Comparison of ENCODE assay signal across 22 cellular contexts in genomic region chr5:34562791-34563190, GRCh38.
DNase-seq lines count a peak whose midpoint lies in the region; ATAC-seq, FAIRE-seq and TF ChIP-seq lines count a peak whose summit lies in the region.
"Had no signal": no experiment of that assay in that cellular context is flagged by ENCODE, and none has a peak within 500 bp of the region (broad histone marks: within the 10 kb centered on the region; RNA-seq: fewer than 3 reads in every experiment).

No MANE protein-coding gene starts in this region.

- H3K36me3 ChIP-seq in Caco-2 (ENCODE audit: control insufficient read depth, insufficient read depth, low read length) (no peaks in the 10 kb centered on the region), H1 (ENCODE audit: control insufficient read depth in 2 of 4, insufficient read depth in 4 of 4, low read length in 3 of 4) (no peaks in the 10 kb centered on the region)
- H3K36me3 ChIP-seq: BLaER1 treated with 17β-estradiol and CSF1 and Interleukin-3, amounts not matched to agents 10 nM and 100 nM; HAP-1; Peyer's patch had no signal

- H3K4me1 ChIP-seq in Caco-2 (peaks cover 10% of the 10 kb centered on the region), H1 (replicated peaks in 1 of 4; ENCODE audit: control insufficient read depth in 3 of 4, insufficient read depth in 4 of 4, low read length in 3 of 4) (peaks cover 0 to 10% (median 7%) of the 10 kb centered on the region in 4 experiments; a peak in 6 of 7 replicates)
- H3K4me1 ChIP-seq: HAP-1, Peyer's patch had no signal

- no peak overlapping the region for H4K5ac ChIP-seq in H1 (ENCODE audit: insufficient read length, low read depth, low read length)

- H3K27me3 Mint-ChIP-seq in Caco-2 (ENCODE audit: insufficient read depth, unreplicated experiment) (no peaks in the 10 kb centered on the region), mesothelial cell of epicardium (ENCODE audit: low read depth) (no peaks in the 10 kb centered on the region)
- H3K27me3 Mint-ChIP-seq: CD4-positive, alpha-beta memory T cell had no signal

- no peak overlapping the region for H2BK20ac ChIP-seq in H1 (ENCODE audit: low read length)

- H3K9me3 Mint-ChIP-seq in Caco-2 (ENCODE audit: unreplicated experiment) = no peaks in the 10 kb centered on the region
- H3K9me3 Mint-ChIP-seq in mesothelial cell of epicardium = no peaks in the 10 kb centered on the region
- H3K9me3 Mint-ChIP-seq: CD4-positive, alpha-beta memory T cell had no signal

- BruUV-seq in Caco-2 (replicated peaks; lab: Mats Ljungman, UMichigan) = no TSS peak

- H3K18ac ChIP-seq in H1 (ENCODE audit: extremely low read depth, low read length) = no peak overlapping the region

- H3K4me1 Mint-ChIP-seq in Caco-2 (ENCODE audit: low read depth, unreplicated experiment) = no peaks in the 10 kb centered on the region
- H3K4me1 Mint-ChIP-seq in mesothelial cell of epicardium = peaks cover 42% of the 10 kb centered on the region
- H3K4me1 Mint-ChIP-seq: CD4-positive, alpha-beta memory T cell had no signal

- CTCF ChIA-PET in Caco-2 (lab: Charles Lee) = no interaction called here
- CTCF ChIA-PET in H1 (lab: Charles Lee; ENCODE audit: partially characterized antibody) = interaction anchor here (1.3 to 1.5 kb wide), 2 partner anchors 20 to 336 kb away, joined by 3 read pairs; no protein-coding TSS in a partner anchor

- H3K79me1 ChIP-seq in H1 (ENCODE audit: low read depth, low read length) = no peaks in the 10 kb centered on the region

- no peak overlapping the region for H3K9ac ChIP-seq in H1 (replicated peaks in 1 of 4; ENCODE audit: extremely low read depth in 1 of 4, low read depth in 3 of 4, low read length in 3 of 4)
- H3K9ac ChIP-seq: BLaER1 treated with 17β-estradiol and CSF1 and Interleukin-3, amounts not matched to agents 10 nM and 100 nM had no signal

- H4K91ac ChIP-seq in H1 (replicated peaks; ENCODE audit: insufficient read length, low read length) = no peak overlapping the region

- H3K27ac Mint-ChIP-seq in Caco-2 (ENCODE audit: unreplicated experiment) (no peak overlapping the region), mesothelial cell of epicardium (peak overlapping the region; percentile 57)
- H3K27ac Mint-ChIP-seq: CD4-positive, alpha-beta memory T cell had no signal

- no peak overlapping the region for H3K4me3 Mint-ChIP-seq in Caco-2 (ENCODE audit: unreplicated experiment)
- H3K4me3 Mint-ChIP-seq in mesothelial cell of epicardium = no peak overlapping the region
- H3K4me3 Mint-ChIP-seq: CD4-positive, alpha-beta memory T cell had no signal

- H2AK5ac ChIP-seq in H1 (ENCODE audit: low read depth, low read length) = no peak overlapping the region

- ATAC-seq in GM19035 (IDR thresholded peaks at IDR 0.05; ENCODE audit: unreplicated experiment) = no peak
- ATAC-seq in GM21825 (IDR thresholded peaks at IDR 0.05; ENCODE audit: unreplicated experiment) = no peak

- H2BK12ac ChIP-seq in H1 (ENCODE audit: low read depth, low read length) = no peak overlapping the region

- H4K20me1 ChIP-seq in H1 (replicated peaks in 1 of 2; ENCODE audit: control insufficient read depth in 1 of 2, insufficient read depth in 2 of 2, low read length in 2 of 2) = no peaks in the 10 kb centered on the region
- H4K20me1 ChIP-seq: BLaER1 treated with 17β-estradiol and CSF1 and Interleukin-3, amounts not matched to agents 10 nM and 100 nM had no signal

- H3K23me2 ChIP-seq in H1 (ENCODE audit: low read depth, low read length) = no peaks in the 10 kb centered on the region

- H2BK120ac ChIP-seq in H1 (replicated peaks; ENCODE audit: low read depth, low read length) = no peak overlapping the region

- POLR2A ChIA-PET in Caco-2 (lab: Charles Lee) = no interaction called here
- POLR2A ChIA-PET in H1 (lab: Charles Lee; ENCODE audit: partially characterized antibody) = no interaction called here

- 93% methylated on average over 4 of the region's 4 CpGs; no CpG with 5 or more reads in 1 of the 2 experiments for WGBS in H1 (ENCODE audit: extremely low coverage in 1 of 2, insufficient coverage in 1 of 2, insufficient read length in 1 of 2, insufficient replicate concordance in 2 of 2, low coverage in 1 of 2, low lambda C conversion rate in 2 of 2, missing lambda C conversion rate in 1 of 2), 2 experiments
- WGBS in lower leg skin, 2 donors = 84 to 88% methylated on average over 4 of the region's 4 CpGs

- TF ChIP-seq CTCF in Caco-2 (IDR thresholded peaks at IDR 0.05; ENCODE audit: insufficient read depth in 1 of 2, low read depth in 1 of 2, low read length in 1 of 2, severe bottlenecking in 1 of 2, unreplicated experiment in 1 of 2) (no peak), H1 (IDR thresholded peaks at IDR 0.05; ENCODE audit: control extremely low read depth in 1 of 3, insufficient read depth in 1 of 3, low read depth in 1 of 3, low read length in 3 of 3) (no peak), mesothelial cell of epicardium (IDR thresholded peaks at IDR 0.05; ENCODE audit: unreplicated experiment) (no peak), lower leg skin (IDR thresholded peaks at IDR 0.05) (no peak)

- no peaks in the 10 kb centered on the region for H3K9me3 ChIP-seq in Caco-2
- no peaks in the 10 kb centered on the region for H3K9me3 ChIP-seq in H1 (ENCODE audit: insufficient read depth in 2 of 2, low read depth in 1 of 2, low read length in 1 of 2)
- H3K9me3 ChIP-seq: BLaER1 treated with 17β-estradiol and CSF1 and Interleukin-3, amounts not matched to agents 10 nM and 100 nM; HAP-1; Peyer's patch had no signal

- intact Hi-C loops in Caco-2 (cut with micrococcal nuclease; ENCODE audit: unreplicated experiment) (no loop called here), lower leg skin (cut with DNase I; ENCODE audit: low total_unique reads) (no loop called here)

- no peak overlapping the region for H4K8ac ChIP-seq in H1 (ENCODE audit: extremely low read depth, insufficient read depth, low read length)

- H2BK5ac ChIP-seq in H1 (ENCODE audit: low read depth, low read length) = no peak overlapping the region

- H3K14ac ChIP-seq in H1 (ENCODE audit: insufficient read length) = no peak overlapping the region

- no peak for TF ChIP-seq EP300 in H1 (IDR thresholded peaks at IDR 0.05; ENCODE audit: borderline replicate concordance in 1 of 2, low read depth in 2 of 2, low read length in 2 of 2)

- DNase-seq in Caco-2 = peak; percentile 31 to 68
- DNase-seq in HT-29 (ENCODE audit: low spot score) = peak; percentile 29
- no peak for DNase-seq in H1 (ENCODE audit: low read depth in 1 of 2, low spot score in 2 of 2)
- no peak for DNase-seq in mesothelial cell of epicardium (ENCODE audit: low spot score in 2 of 2, unreplicated experiment in 2 of 2)
- DNase-seq in activated CD8-positive, alpha-beta memory T cell treated with anti-CD3 and anti-CD28 coated beads, Interleukin-2, amount 50 U/mL, for 48 hours = no peak
- no peak for DNase-seq in lower leg skin (ENCODE audit: low spot score in 2 of 2)
- DNase-seq: AML-193; CD4-positive, alpha-beta memory T cell; COR-L47; Karpas-422; NCI-H1092; NCI-H1417 treated with DMSO at 0.1 percent for 48 hours; NCI-H1694 treated with DMSO at 0.1 percent for 48 hours; NCI-H2081 treated with DMSO at 0.1 percent for 48 hours; NCI-H524 treated with DMSO at 0.1 percent for 48 hours; Peyer's patch; SHP77 treated with DMSO at 0.1 percent for 48 hours had no signal

- H3K4me3 ChIP-seq in Caco-2 (ENCODE audit: low read depth, low read length) (no peak overlapping the region), H1 (ENCODE audit: extremely low read depth in 1 of 4, insufficient read depth in 2 of 4, low read depth in 3 of 4, low read length in 4 of 4) (no peak overlapping the region), lower leg skin (ENCODE audit: low read depth, poor library complexity, severe bottlenecking) (no peak overlapping the region)
- H3K4me3 ChIP-seq: BLaER1 treated with 17β-estradiol and CSF1 and Interleukin-3, amounts not matched to agents 10 nM and 100 nM; HAP-1; Peyer's patch had no signal

- no peak overlapping the region for H3K4ac ChIP-seq in H1 (replicated peaks; ENCODE audit: insufficient read length, low read depth, low read length)

- no peak for FAIRE-seq in H1 (lab: Jason Lieb, UNC)
- FAIRE-seq: G401.6 had no signal

- no peak overlapping the region for H2BK15ac ChIP-seq in H1 (ENCODE audit: low read length)

- H3K36me3 Mint-ChIP-seq in Caco-2 (ENCODE audit: insufficient read depth, unreplicated experiment) (no peaks in the 10 kb centered on the region), mesothelial cell of epicardium (no peaks in the 10 kb centered on the region)
- H3K36me3 Mint-ChIP-seq: CD4-positive, alpha-beta memory T cell had no signal

- H3K4me2 ChIP-seq in H1 (ENCODE audit: insufficient read depth in 1 of 2, low read depth in 2 of 2, low read length in 2 of 2) = no peak overlapping the region
- H3K4me2 ChIP-seq: BLaER1 treated with 17β-estradiol and CSF1 and Interleukin-3, amounts not matched to agents 10 nM and 100 nM had no signal

- H2AFZ ChIP-seq in H1 (ENCODE audit: low read length) = 0 out of 2 replicates have a peak overlapping the region, but pooled peaks have one; percentile 40

- H3K56ac ChIP-seq in H1 (replicated peaks; ENCODE audit: insufficient read length, low read depth, low read length) = no peak overlapping the region

- no peaks in the 10 kb centered on the region for H3K79me2 ChIP-seq in H1 (ENCODE audit: control insufficient read depth in 1 of 2, insufficient read depth in 2 of 2, low read length in 2 of 2)

- no peak for TF ChIP-seq RAD21 in H1 (IDR thresholded peaks at IDR 0.05 in 1 of 2, conservative IDR thresholded peaks at IDR 0.05 in 1 of 2; ENCODE audit: low read depth in 2 of 2, low read length in 2 of 2)

- no peak overlapping the region for H3K23ac ChIP-seq in H1 (ENCODE audit: insufficient read length)

- no peak for TF ChIP-seq POLR2A in H1 (IDR thresholded peaks at IDR 0.05; ENCODE audit: control extremely low read depth in 1 of 2, low read depth in 2 of 2, low read length in 2 of 2)
- TF ChIP-seq POLR2A in lower leg skin (IDR thresholded peaks at IDR 0.05) = no peak

- H3K27me3 ChIP-seq in Caco-2 (replicated peaks; ENCODE audit: control insufficient read depth, insufficient read depth, low read length) = no peaks in the 10 kb centered on the region
- no peaks in the 10 kb centered on the region for H3K27me3 ChIP-seq in H1 (replicated peaks in 1 of 4; ENCODE audit: control insufficient read depth in 3 of 4, extremely low read depth in 1 of 4, insufficient read depth in 3 of 4, low read length in 3 of 4)
- H3K27me3 ChIP-seq: BLaER1 treated with 17β-estradiol and CSF1 and Interleukin-3, amounts not matched to agents 10 nM and 100 nM; Peyer's patch had no signal

- H3K27ac ChIP-seq in H1 (ENCODE audit: low read depth, low read length) = no peak overlapping the region
- H3K27ac ChIP-seq: BLaER1 treated with 17β-estradiol and CSF1 and Interleukin-3, amounts not matched to agents 10 nM and 100 nM; Peyer's patch had no signal

TF ChIP-seq in H1, 55 proteins besides CTCF, POLR2A, EP300 and RAD21 (continues in another document):
- no peak for TF ChIP-seq NRF1 (IDR thresholded peaks at IDR 0.05; ENCODE audit: low read depth, low read length)
- no peak for TF ChIP-seq BCL11A (IDR thresholded peaks at IDR 0.05; ENCODE audit: low read depth in 2 of 2, low read length in 2 of 2)

Comparison
In these comparisons a context has a peak if more than half of its experiments do, and no peak if none do; other contexts are left out.
1. DNase-seq: peak in Caco-2 (2 of 2) and HT-29 (single experiment); none in H1 (0 of 2), mesothelial cell of epicardium (0 of 2), activated CD8-positive, alpha-beta memory T cell treated with anti-CD3 and anti-CD28 coated beads, Interleukin-2, amount 50 U/mL, for 48 hours (single experiment) and lower leg skin (0 of 2).